In the genomic region with DNA sequence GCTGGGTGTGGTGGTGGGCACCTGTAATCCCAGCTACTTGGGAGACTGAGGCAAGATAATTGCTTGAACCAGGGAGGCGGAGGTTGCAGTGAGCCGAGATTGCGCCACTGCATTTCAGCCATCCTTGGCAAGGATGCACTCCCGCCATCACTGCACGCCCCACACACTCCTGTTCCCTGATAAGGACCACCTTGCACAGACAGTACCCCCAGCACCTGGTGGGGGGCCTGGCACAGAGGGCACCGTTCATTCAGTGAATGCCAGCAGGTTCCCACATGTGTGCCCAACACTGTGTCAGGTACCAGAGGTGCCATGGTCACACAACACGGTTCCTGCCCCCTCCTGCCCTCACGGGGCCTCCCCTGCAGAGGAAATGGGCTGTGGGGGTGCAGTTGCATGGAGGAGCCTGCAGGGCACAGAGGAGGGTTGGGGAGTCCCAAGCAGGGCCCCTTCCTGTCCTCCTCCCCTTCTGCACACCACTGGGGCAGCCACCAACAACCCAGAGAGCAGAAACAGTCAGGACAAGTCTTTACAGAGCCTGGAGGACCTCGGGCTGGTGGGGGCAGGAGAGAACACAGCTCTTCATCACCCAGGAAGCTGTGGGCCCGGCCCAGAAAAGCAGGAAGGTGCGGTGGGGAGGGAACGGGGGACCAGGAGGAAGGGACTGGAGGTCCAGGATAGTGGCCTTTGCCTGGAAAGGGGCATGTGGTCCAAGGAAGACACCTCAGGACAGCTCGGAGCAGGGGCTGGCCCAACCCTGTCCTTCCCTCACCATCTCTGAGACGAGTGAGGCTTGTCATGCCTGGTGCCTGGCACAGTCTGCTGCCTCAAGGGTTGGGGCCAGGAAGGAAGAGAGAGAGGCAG, we compare ENCODE assay signal across 10 cellular contexts. TPM values are rescaled to one million over a fixed set of nuclear protein-coding genes. Genes with fewer than 3 reads are reported as not detected.
DNase-seq lines count a peak whose midpoint lies in the region; ATAC-seq and TF ChIP-seq lines count a peak whose summit lies in the region.
"Had no signal": no experiment of that assay in that cellular context is flagged by ENCODE, and none has a peak within 500 bp of the region (broad histone marks: within the 10 kb centered on the region; RNA-seq: fewer than 3 reads in every experiment).

No MANE protein-coding gene starts in this region.

- 70 to 79% (median 78%) methylated on average over 11 to 14 of the region's 14 CpGs for WGBS in stomach, 5 donors

- no peaks in the 10 kb centered on the region for H3K9me3 ChIP-seq in colonic mucosa
- no peaks in the 10 kb centered on the region for H3K9me3 ChIP-seq in stomach
- H3K9me3 ChIP-seq: left lung, Peyer's patch had no signal

- no peak for TF ChIP-seq CTCF in colonic mucosa (IDR thresholded peaks at IDR 0.05)
- TF ChIP-seq CTCF in stomach (IDR thresholded peaks at IDR 0.05) = peak in 1 of 7 experiments; percentile 6

- H3K27me3 ChIP-seq in colonic mucosa (no peaks in the 10 kb centered on the region), stomach (peaks cover 0 to under 1% (median 0%) of the 10 kb centered on the region in 3 donors)
- H3K27me3 ChIP-seq: Peyer's patch had no signal

- DNase-seq in activated T-cell treated with anti-CD3 and anti-CD28 coated beads for 48 hours (ENCODE audit: low read depth) (peak; percentile 43), posterior vena cava (ENCODE audit: low spot score) (peak; percentile 64), colonic mucosa (no peak), glomerular visceral epithelial cell (ENCODE audit: extremely low spot score) (no peak), stomach (no peak)

- no peak for TF ChIP-seq POLR2A in stomach (IDR thresholded peaks at IDR 0.05)

- H3K27ac ChIP-seq in colonic mucosa = no peak overlapping the region
- no peak overlapping the region for H3K27ac ChIP-seq in stomach
- H3K27ac ChIP-seq: left lung had no signal

- H3K4me1 ChIP-seq in colonic mucosa (no peaks in the 10 kb centered on the region), stomach (peaks cover 21 to 46% (median 23%) of the 10 kb centered on the region in 4 donors)

- ATAC-seq in GM18870 (IDR thresholded peaks at IDR 0.05; ENCODE audit: unreplicated experiment) (peak; percentile 47), HG03066 (IDR thresholded peaks at IDR 0.05; ENCODE audit: low read depth, unreplicated experiment) (peak; percentile 49), HG03095 (IDR thresholded peaks at IDR 0.05; ENCODE audit: unreplicated experiment) (no peak)
- ATAC-seq: left lung had no signal

- H3K9ac ChIP-seq in colonic mucosa (ENCODE audit: low read depth in 2 of 2, low read length in 2 of 2) = no peak overlapping the region

- intact Hi-C loops in posterior vena cava (cut with DNase I) = loop anchor here in 1 of 2 donors (2.0 kb wide), 1 partner anchor 240 kb away; no protein-coding TSS in a partner anchor
- intact Hi-C loops in colonic mucosa (cut with DNase I) = no loop called here
- intact Hi-C loops in stomach (cut with DNase I; ENCODE audit: low total_unique reads) = no loop called here

- TF ChIP-seq EP300 in stomach (IDR thresholded peaks at IDR 0.05) = no peak

- H3K36me3 ChIP-seq in colonic mucosa = no peaks in the 10 kb centered on the region
- H3K36me3 ChIP-seq in stomach = no peaks in the 10 kb centered on the region
- H3K36me3 ChIP-seq: left lung, Peyer's patch had no signal

- H3K4me3 ChIP-seq in colonic mucosa = no peak overlapping the region
- no peak overlapping the region for H3K4me3 ChIP-seq in stomach
- H3K4me3 ChIP-seq: left lung, Peyer's patch had no signal

RNA-seq across cellular contexts. Expression of a gene that starts 7.1 kb away (rescaled TPM):
- total RNA-seq in posterior vena cava (1 to 10 TPM in 1 of 2 donors, under 1 TPM in 1; 0.42 to 1.1 TPM), colonic mucosa (not detected), stomach (not detected)
- not detected for polyA plus RNA-seq in stomach
- total RNA-seq: left lung, Peyer's patch had no signal

RNA-seq across cellular contexts. Expression of a gene that starts 23.1 kb away (rescaled TPM):
- total RNA-seq in posterior vena cava (1 to 10 TPM; 4.1 to 6.2 TPM), colonic mucosa (1 to 10 TPM in 1 of 2 donors, not detected in 1; 1.2 TPM), stomach (10 to 100 TPM in 1 of 5 donors, 1 to 10 TPM in 4; 1.2 to 15.8 (median 6.2) TPM)
- polyA plus RNA-seq in stomach = 1 to 10 TPM; 2.2 to 7.5 (median 4.1) TPM

Comparison
In these comparisons a context has a peak if more than half of its experiments do, and no peak if none do; other contexts are left out.
1. DNase-seq: peak in activated T-cell treated with anti-CD3 and anti-CD28 coated beads for 48 hours (single experiment) and posterior vena cava (single experiment); none in colonic mucosa (single experiment), glomerular visceral epithelial cell (single experiment) and stomach (single experiment).